Comparison of ENCODE assay signal across 12 cellular contexts in genomic region chr1:167690053-167690452, GRCh38. TPM values are rescaled to one million over a fixed set of nuclear protein-coding genes. Genes with fewer than 3 reads are reported as not detected.
DNase-seq lines count a peak whose midpoint lies in the region; ATAC-seq and TF ChIP-seq lines count a peak whose summit lies in the region.
"Had no signal": no experiment of that assay in that cellular context is flagged by ENCODE, and none has a peak within 500 bp of the region (broad histone marks: within the 10 kb centered on the region; RNA-seq: fewer than 3 reads in every experiment).

No MANE protein-coding gene starts in this region.

- no peaks in the 10 kb centered on the region for H3K9me3 ChIP-seq in OCI-LY7 (ENCODE audit: low read length)
- no peaks in the 10 kb centered on the region for H3K9me3 ChIP-seq in hepatocyte (ENCODE audit: low read depth)

- no peak for TF ChIP-seq CTCF in OCI-LY7 (conservative IDR thresholded peaks at IDR 0.05; ENCODE audit: low read length)
- TF ChIP-seq CTCF in hepatocyte (IDR thresholded peaks at IDR 0.05; ENCODE audit: poor library complexity), result no peak

- intact Hi-C loops in OCI-LY7 (cut with micrococcal nuclease; ENCODE audit: unreplicated experiment), result no loop called here

- H3K27ac ChIP-seq in OCI-LY7 (ENCODE audit: low read depth, low read length, poor library complexity, severe bottlenecking), result no peak overlapping the region
- H3K27ac ChIP-seq in hepatocyte, result no peak overlapping the region

- H3K79me2 ChIP-seq in OCI-LY7 (ENCODE audit: insufficient read depth, low read depth, low read length), result peaks cover 9% of the 10 kb centered on the region; the same call in 1 of the 2 replicates
- no peaks in the 10 kb centered on the region for H3K79me2 ChIP-seq in hepatocyte

- H3K9me2 ChIP-seq in OCI-LY7 (ENCODE audit: insufficient read depth, low read length), result no peaks in the 10 kb centered on the region
- H3K9me2 ChIP-seq in hepatocyte (replicated peaks; ENCODE audit: insufficient read depth), result no peaks in the 10 kb centered on the region

- peak overlapping the region; percentile 60 for H3K27ac Mint-ChIP-seq in activated T-cell treated with anti-CD3 and anti-CD28 coated beads, Interleukin-2, amount 50 U/mL, for 24 hours
- H3K27ac Mint-ChIP-seq in activated naive CD8-positive, alpha-beta T cell treated with anti-CD3 and anti-CD28 coated beads, Interleukin-2, amount 50 U/mL, for 24 hours, result peak overlapping the region; percentile 83
- H3K27ac Mint-ChIP-seq: HFFc6 had no signal

- H3K36me3 Mint-ChIP-seq in activated T-cell treated with anti-CD3 and anti-CD28 coated beads, Interleukin-2, amount 50 U/mL, for 24 hours (ENCODE audit: low read depth), result peaks cover 88% of the 10 kb centered on the region
- peaks cover 38% of the 10 kb centered on the region for H3K36me3 Mint-ChIP-seq in activated naive CD8-positive, alpha-beta T cell treated with anti-CD3 and anti-CD28 coated beads, Interleukin-2, amount 50 U/mL, for 24 hours (ENCODE audit: low read depth)

- H3K27me3 ChIP-seq in hepatocyte, result no peaks in the 10 kb centered on the region

- H3K4me3 Mint-ChIP-seq in activated T-cell treated with anti-CD3 and anti-CD28 coated beads, Interleukin-2, amount 50 U/mL, for 24 hours, result no peak overlapping the region
- no peak overlapping the region for H3K4me3 Mint-ChIP-seq in activated naive CD8-positive, alpha-beta T cell treated with anti-CD3 and anti-CD28 coated beads, Interleukin-2, amount 50 U/mL, for 24 hours
- H3K4me3 Mint-ChIP-seq: HFFc6 had no signal

- no peak for DNase-seq in activated T-cell treated with anti-CD3 and anti-CD28 coated beads, Interleukin-2, amount 50 U/mL, for 24 hours
- DNase-seq in activated T-cell treated with anti-CD3 and anti-CD28 coated beads, Interleukin-2, amount 50 U/mL, for 1 hour, result no peak
- DNase-seq in OCI-LY7 (ENCODE audit: low spot score), result no peak
- no peak for DNase-seq in activated naive CD8-positive, alpha-beta T cell treated with anti-CD3 and anti-CD28 coated beads, Interleukin-2, amount 50 U/mL, for 24 hours
- no peak for DNase-seq in stimulated activated naive CD8-positive, alpha-beta T cell treated with anti-CD3 and anti-CD28 coated beads, Interleukin-15, Interleukin-2, amounts not matched to agents 100 U/mL and 50 U/mL, for 24 hours
- no peak for DNase-seq in amniotic stem cell (lab: John Stamatoyannopoulos, UW)
- DNase-seq in hepatocyte (ENCODE audit: low spot score), result no peak
- DNase-seq: ACHN, GOT3, NCI-H446 had no signal

- peak; percentile 58 for ATAC-seq in activated naive CD8-positive, alpha-beta T cell treated with anti-CD3 and anti-CD28 coated beads, Interleukin-2, amount 50 U/mL, for 24 hours
- peak; percentile 62 for ATAC-seq in stimulated activated naive CD8-positive, alpha-beta T cell treated with anti-CD3 and anti-CD28 coated beads, Interleukin-15, Interleukin-2, amounts not matched to agents 100 U/mL and 50 U/mL, for 24 hours
- ATAC-seq: K562 had no signal

- H2AFZ ChIP-seq in OCI-LY7 (ENCODE audit: low read length) (no peak overlapping the region), hepatocyte (no peak overlapping the region)

- H3K4me1 Mint-ChIP-seq in activated T-cell treated with anti-CD3 and anti-CD28 coated beads, Interleukin-2, amount 50 U/mL, for 24 hours (ENCODE audit: low read depth), result peaks cover 25% of the 10 kb centered on the region
- H3K4me1 Mint-ChIP-seq in activated naive CD8-positive, alpha-beta T cell treated with anti-CD3 and anti-CD28 coated beads, Interleukin-2, amount 50 U/mL, for 24 hours, result peaks cover 33% of the 10 kb centered on the region

- H3K4me2 ChIP-seq in OCI-LY7 (ENCODE audit: low read length), result no peak overlapping the region
- H3K4me2 ChIP-seq in hepatocyte, result no peak overlapping the region

- TSS peak; percentile 21 for BruUV-seq in OCI-LY7 (replicated peaks; lab: Mats Ljungman, UMichigan)

- POLR2A ChIA-PET in OCI-LY7 (lab: Charles Lee), result no interaction called here

- H3K36me3 ChIP-seq in OCI-LY7 (ENCODE audit: insufficient read depth, low read length) (peaks cover 98% of the 10 kb centered on the region), hepatocyte (replicated peaks; ENCODE audit: insufficient read depth, low read depth) (no peaks in the 10 kb centered on the region)

- H3K4me3 ChIP-seq in OCI-LY7 (ENCODE audit: low read depth, low read length, poor library complexity, severe bottlenecking) (no peak overlapping the region), hepatocyte (no peak overlapping the region)
- H3K4me3 ChIP-seq: K562 had no signal

- peaks cover 16% of the 10 kb centered on the region; the same call in 1 of the 2 replicates for H4K20me1 ChIP-seq in OCI-LY7 (ENCODE audit: insufficient read depth, low read length)
- no peaks in the 10 kb centered on the region for H4K20me1 ChIP-seq in hepatocyte (ENCODE audit: insufficient read depth, poor library complexity, severe bottlenecking)

- H3K4me1 ChIP-seq in OCI-LY7 (ENCODE audit: insufficient read depth, low read length, poor library complexity, severe bottlenecking) (peaks cover 23% of the 10 kb centered on the region), hepatocyte (ENCODE audit: insufficient read depth) (no peaks in the 10 kb centered on the region)

- WGBS in hepatocyte (ENCODE audit: low lambda C conversion rate, missing lambda C conversion rate), result 68% methylated on average over 4 of the region's 4 CpGs

- no peaks in the 10 kb centered on the region for H3K27me3 Mint-ChIP-seq in activated T-cell treated with anti-CD3 and anti-CD28 coated beads, Interleukin-2, amount 50 U/mL, for 24 hours
- no peaks in the 10 kb centered on the region for H3K27me3 Mint-ChIP-seq in activated naive CD8-positive, alpha-beta T cell treated with anti-CD3 and anti-CD28 coated beads, Interleukin-2, amount 50 U/mL, for 24 hours

- no peaks in the 10 kb centered on the region for H3K9me3 Mint-ChIP-seq in activated T-cell treated with anti-CD3 and anti-CD28 coated beads, Interleukin-2, amount 50 U/mL, for 24 hours
- no peaks in the 10 kb centered on the region for H3K9me3 Mint-ChIP-seq in activated naive CD8-positive, alpha-beta T cell treated with anti-CD3 and anti-CD28 coated beads, Interleukin-2, amount 50 U/mL, for 24 hours
- H3K9me3 Mint-ChIP-seq: HFFc6 had no signal

- CTCF ChIA-PET in OCI-LY7 (lab: Charles Lee; ENCODE audit: unreplicated experiment), result no interaction called here

RNA-seq across cellular contexts. Expression of gene MPZL1, which starts 31.7 kb away (rescaled TPM):
- total RNA-seq in OCI-LY7 (2014; rRNA removed; shearing (Covaris generic)), result 36.2 and 48.9 TPM in 2 replicates
- total RNA-seq in OCI-LY7 (2022) (54.8 and 61.9 TPM in 2 replicates), hepatocyte (147 and 176 TPM in 2 replicates)
- polyA plus RNA-seq in hepatocyte, result 202 and 245 TPM in 2 replicates
